ENCODE assay signal across 26 cellular contexts in the genomic region with DNA sequence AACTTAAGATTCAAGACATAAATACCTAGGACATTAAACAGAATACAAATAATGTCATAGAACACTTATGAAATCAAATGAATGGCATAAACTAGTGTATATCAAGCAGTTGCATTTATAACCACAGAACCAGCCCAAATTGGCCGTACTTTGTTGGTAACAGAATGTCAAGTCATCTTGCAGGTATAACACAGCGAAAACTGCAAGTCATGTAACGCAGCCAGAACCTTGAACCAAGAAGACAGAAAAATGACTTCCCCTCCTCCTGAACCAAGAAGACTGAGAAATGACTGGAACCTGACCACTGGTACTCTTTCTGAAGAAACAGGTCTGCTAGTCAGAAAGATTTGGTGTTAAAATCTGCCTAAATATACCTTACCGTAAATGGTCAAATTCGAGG.
"Had no signal": no experiment of that assay in that cellular context is flagged by ENCODE, and none has a peak within 500 bp of the region (broad histone marks: within the 10 kb centered on the region; RNA-seq: fewer than 3 reads in every experiment).

No MANE protein-coding gene starts in this region.

- ATAC-seq: activated CD4-positive, alpha-beta T cell treated with anti-CD3 and anti-CD28 coated beads for 36 hours; activated CD8-positive, alpha-beta memory T cell treated with anti-CD3 and anti-CD28 coated beads, Interleukin-2, amount 10 ng/mL, durations not matched to agents 7 days and 5 days; activated CD8-positive, alpha-beta T cell treated with anti-CD3 and anti-CD28 coated beads, Interleukin-2, amount 10 ng/mL, durations not matched to agents 7 days and 5 days; esophagus mucosa had no signal

- H3K36me3 ChIP-seq: brain microvascular endothelial cell had no signal

- FAIRE-seq: astrocyte, bronchial epithelial cell, frontal cortex had no signal

- H3K27me3 ChIP-seq: brain microvascular endothelial cell, dorsolateral prefrontal cortex had no signal

- H3K27ac ChIP-seq: brain microvascular endothelial cell, coronary artery, dorsolateral prefrontal cortex had no signal

- DNase-seq: activated CD4-positive, alpha-beta memory T cell treated with anti-CD3 and anti-CD28 coated beads for 36 hours; activated CD4-positive, alpha-beta T cell treated with anti-CD3 and anti-CD28 coated beads for 36 hours; activated CD4-positive, alpha-beta T cell treated with anti-CD3 and anti-CD28 coated beads, Interleukin-2, amount 10 ng/mL, durations not matched to agents 24 days and 14 days; activated CD4-positive, CD25-positive, alpha-beta regulatory T cell; activated CD4-positive, CD25-positive, alpha-beta regulatory T cell treated with anti-CD3 and anti-CD28 coated beads, Interleukin-2, amount 50 U/mL, for 72 hours; activated CD8-positive, alpha-beta memory T cell treated with anti-CD3 and anti-CD28 coated beads, Interleukin-2, amount 10 ng/mL, durations not matched to agents 7 days and 5 days; activated CD8-positive, alpha-beta memory T cell treated with anti-CD3 and anti-CD28 coated beads, Interleukin-2, amount 50 U/mL, for 4 hours; activated CD8-positive, alpha-beta T cell treated with anti-CD3 and anti-CD28 coated beads, Interleukin-2, amount 10 ng/mL, durations not matched to agents 7 days and 5 days; activated effector memory CD4-positive, alpha-beta T cell treated with anti-CD3 and anti-CD28 coated beads, Interleukin-2, amount 50 U/mL, for 16 hours; activated naive CD4-positive, alpha-beta T cell treated with anti-CD3 and anti-CD28 coated beads, Interleukin-2, amount 10 ng/mL, durations not matched to agents 7 days and 5 days; activated T-cell treated with anti-CD3 and anti-CD28 coated beads, Interleukin-2, amount 50 U/mL, for 1 hour; activated T-cell treated with anti-CD3 and anti-CD28 coated beads, Interleukin-2, amount 50 U/mL, for 48 hours; amniotic stem cell; anterior cingulate cortex; brain microvascular endothelial cell; dorsolateral prefrontal cortex; effector memory CD4-positive, alpha-beta T cell; endodermal cell; foreskin fibroblast; head of caudate nucleus; T-helper 2 cell had no signal

- H3K4me3 ChIP-seq: coronary artery, dorsolateral prefrontal cortex had no signal
